ENCODE assay signal across 1 cellular context in the genomic region with DNA sequence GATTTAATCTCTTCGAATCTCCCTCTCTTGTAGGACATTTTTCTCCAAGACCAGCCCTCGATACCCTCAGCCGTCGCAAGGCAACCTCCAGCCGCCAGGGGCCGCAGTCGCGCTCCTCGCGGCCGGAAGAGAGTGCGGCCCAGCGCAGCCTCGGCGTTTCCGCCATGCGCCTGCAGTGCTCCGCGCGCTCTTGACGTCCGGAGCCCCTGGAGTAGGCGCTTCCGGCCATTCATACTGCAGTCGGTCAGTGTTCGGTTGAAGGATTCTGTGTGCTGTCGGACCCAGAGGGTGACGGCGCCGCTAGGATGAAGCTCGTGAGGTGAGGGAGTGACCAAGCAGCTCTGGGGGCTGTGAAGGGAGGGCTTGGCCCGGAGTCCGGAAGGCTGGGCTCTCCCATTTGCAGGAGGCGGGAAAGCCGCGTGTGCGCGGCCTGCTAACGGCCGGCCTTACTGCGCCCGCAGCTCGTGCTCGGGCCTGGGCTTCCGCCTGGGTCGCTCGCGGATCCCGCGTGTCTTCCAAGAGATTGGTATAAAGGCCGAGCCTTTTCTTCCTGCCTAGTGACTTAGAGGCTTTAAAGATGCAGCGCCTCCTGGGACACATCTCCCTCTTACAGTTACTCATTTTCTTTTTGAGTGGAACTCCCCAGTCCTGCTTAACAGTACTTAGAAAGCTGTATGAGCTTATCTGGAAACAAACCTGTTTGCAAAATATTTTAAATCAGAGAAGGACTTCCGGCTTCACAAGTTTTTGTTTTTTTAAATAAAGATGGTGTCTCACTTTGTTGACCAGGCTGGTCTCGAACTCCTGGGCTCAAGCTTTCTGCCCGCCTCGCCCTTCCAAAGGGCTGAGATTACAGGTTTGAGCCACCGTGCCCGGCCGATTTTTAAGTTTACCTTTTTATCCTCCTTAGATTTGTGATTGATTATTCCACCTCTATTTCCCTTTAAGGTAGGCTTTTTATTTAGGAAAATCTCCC.
TF ChIP-seq lines count a peak whose summit lies in the region.

A gene (plus strand): TSS at position 190 of the 976 bp plus-strand sequence. CDS start 116 bp downstream, at position 306.

TF ChIP-seq in HEK293, 187 proteins besides CTCF, POLR2A, EP300 and RAD21 (continued from another document and continues in another):
- TF ChIP-seq, protein P1, sequence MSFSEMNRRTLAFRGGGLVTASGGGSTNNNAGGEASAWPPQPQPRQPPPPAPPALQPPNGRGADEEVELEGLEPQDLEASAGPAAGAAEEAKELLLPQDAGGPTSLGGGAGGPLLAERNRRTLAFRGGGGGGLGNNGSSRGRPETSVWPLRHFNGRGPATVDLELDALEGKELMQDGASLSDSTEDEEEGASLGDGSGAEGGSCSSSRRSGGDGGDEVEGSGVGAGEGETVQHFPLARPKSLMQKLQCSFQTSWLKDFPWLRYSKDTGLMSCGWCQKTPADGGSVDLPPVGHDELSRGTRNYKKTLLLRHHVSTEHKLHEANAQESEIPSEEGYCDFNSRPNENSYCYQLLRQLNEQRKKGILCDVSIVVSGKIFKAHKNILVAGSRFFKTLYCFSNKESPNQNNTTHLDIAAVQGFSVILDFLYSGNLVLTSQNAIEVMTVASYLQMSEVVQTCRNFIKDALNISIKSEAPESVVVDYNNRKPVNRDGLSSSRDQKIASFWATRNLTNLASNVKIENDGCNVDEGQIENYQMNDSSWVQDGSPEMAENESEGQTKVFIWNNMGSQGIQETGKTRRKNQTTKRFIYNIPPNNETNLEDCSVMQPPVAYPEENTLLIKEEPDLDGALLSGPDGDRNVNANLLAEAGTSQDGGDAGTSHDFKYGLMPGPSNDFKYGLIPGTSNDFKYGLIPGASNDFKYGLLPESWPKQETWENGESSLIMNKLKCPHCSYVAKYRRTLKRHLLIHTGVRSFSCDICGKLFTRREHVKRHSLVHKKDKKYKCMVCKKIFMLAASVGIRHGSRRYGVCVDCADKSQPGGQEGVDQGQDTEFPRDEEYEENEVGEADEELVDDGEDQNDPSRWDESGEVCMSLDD (tag by site-specific recombination; IDR thresholded peaks at IDR 0.05) = no peak
- TF ChIP-seq, protein P2, sequence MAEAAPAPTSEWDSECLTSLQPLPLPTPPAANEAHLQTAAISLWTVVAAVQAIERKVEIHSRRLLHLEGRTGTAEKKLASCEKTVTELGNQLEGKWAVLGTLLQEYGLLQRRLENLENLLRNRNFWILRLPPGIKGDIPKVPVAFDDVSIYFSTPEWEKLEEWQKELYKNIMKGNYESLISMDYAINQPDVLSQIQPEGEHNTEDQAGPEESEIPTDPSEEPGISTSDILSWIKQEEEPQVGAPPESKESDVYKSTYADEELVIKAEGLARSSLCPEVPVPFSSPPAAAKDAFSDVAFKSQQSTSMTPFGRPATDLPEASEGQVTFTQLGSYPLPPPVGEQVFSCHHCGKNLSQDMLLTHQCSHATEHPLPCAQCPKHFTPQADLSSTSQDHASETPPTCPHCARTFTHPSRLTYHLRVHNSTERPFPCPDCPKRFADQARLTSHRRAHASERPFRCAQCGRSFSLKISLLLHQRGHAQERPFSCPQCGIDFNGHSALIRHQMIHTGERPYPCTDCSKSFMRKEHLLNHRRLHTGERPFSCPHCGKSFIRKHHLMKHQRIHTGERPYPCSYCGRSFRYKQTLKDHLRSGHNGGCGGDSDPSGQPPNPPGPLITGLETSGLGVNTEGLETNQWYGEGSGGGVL (tag by site-specific recombination; IDR thresholded peaks at IDR 0.05) = no peak; the same call in 1 of the 2 replicates
- TF ChIP-seq SP3 (tag by site-specific recombination; IDR thresholded peaks at IDR 0.05) (peak; percentile 68), ZNF223 (tag by site-specific recombination; IDR thresholded peaks at IDR 0.05) (no peak), ZNF473 (tag by site-specific recombination; IDR thresholded peaks at IDR 0.05) (no peak), ZNF37A (tag by site-specific recombination; IDR thresholded peaks at IDR 0.05) (no peak), ZFP3 (tag by site-specific recombination; IDR thresholded peaks at IDR 0.05; ENCODE audit: low read depth) (no peak), IKZF3 (tag by site-specific recombination; IDR thresholded peaks at IDR 0.05) (no peak), TCF7L2 (IDR thresholded peaks at IDR 0.05; ENCODE audit: borderline replicate concordance, low read depth, low read length) (no peak), ZFHX2 (tag by site-specific recombination; conservative IDR thresholded peaks at IDR 0.05) (no peak), ZNF423 (tag by site-specific recombination; IDR thresholded peaks at IDR 0.05) (no peak), ZNF184 (tag by site-specific recombination; IDR thresholded peaks at IDR 0.05) (no peak), ZNF174 (tag by site-specific recombination; IDR thresholded peaks at IDR 0.05) (0 out of 2 replicates have a peak, but pooled peaks have one; percentile 50), EGR2 (tag by site-specific recombination; IDR thresholded peaks at IDR 0.05; ENCODE audit: low read depth) (no peak), ZNF433 (tag by site-specific recombination; IDR thresholded peaks at IDR 0.05; ENCODE audit: low read depth) (no peak), ZNF830 (tag by site-specific recombination; IDR thresholded peaks at IDR 0.05; ENCODE audit: low read depth) (no peak), ZNF747 (tag by site-specific recombination; IDR thresholded peaks at IDR 0.05) (no peak), ZNF624 (tag by site-specific recombination; IDR thresholded peaks at IDR 0.05) (no peak), GLI2 (tag by site-specific recombination; IDR thresholded peaks at IDR 0.05; ENCODE audit: borderline replicate concordance, low read depth) (no peak), ZNF19 (tag by site-specific recombination; IDR thresholded peaks at IDR 0.05; ENCODE audit: low read depth) (no peak; the same call in 1 of the 2 replicates), ZNF501 (tag by site-specific recombination; IDR thresholded peaks at IDR 0.05) (peak; percentile 98), KLF7 (tag by site-specific recombination; IDR thresholded peaks at IDR 0.05; ENCODE audit: borderline replicate concordance) (no peak), ZNF155 (tag by site-specific recombination; IDR thresholded peaks at IDR 0.05) (no peak), ZNF350 (tag by site-specific recombination; IDR thresholded peaks at IDR 0.05) (0 out of 2 replicates have a peak, but pooled peaks have one; percentile 48), ZNF514 (tag by site-specific recombination; IDR thresholded peaks at IDR 0.05) (no peak), ZNF777 (tag by site-specific recombination; IDR thresholded peaks at IDR 0.05; ENCODE audit: borderline replicate concordance) (no peak), ZNF561 (tag by site-specific recombination; IDR thresholded peaks at IDR 0.05; ENCODE audit: borderline replicate concordance) (peak; percentile 78; the same call in 1 of the 2 replicates), ZNF335 (tag by site-specific recombination; conservative IDR thresholded peaks at IDR 0.05) (peak; percentile 76)
- TF ChIP-seq, protein P3, sequence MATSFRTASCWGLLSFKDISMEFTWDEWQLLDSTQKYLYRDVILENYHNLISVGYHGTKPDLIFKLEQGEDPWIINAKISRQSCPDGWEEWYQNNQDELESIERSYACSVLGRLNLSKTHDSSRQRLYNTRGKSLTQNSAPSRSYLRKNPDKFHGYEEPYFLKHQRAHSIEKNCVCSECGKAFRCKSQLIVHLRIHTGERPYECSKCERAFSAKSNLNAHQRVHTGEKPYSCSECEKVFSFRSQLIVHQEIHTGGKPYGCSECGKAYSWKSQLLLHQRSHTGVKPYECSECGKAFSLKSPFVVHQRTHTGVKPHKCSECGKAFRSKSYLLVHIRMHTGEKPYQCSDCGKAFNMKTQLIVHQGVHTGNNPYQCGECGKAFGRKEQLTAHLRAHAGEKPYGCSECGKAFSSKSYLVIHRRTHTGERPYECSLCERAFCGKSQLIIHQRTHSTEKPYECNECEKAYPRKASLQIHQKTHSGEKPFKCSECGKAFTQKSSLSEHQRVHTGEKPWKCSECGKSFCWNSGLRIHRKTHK (tag by site-specific recombination; IDR thresholded peaks at IDR 0.05) = no peak
- TF ChIP-seq, protein P4, sequence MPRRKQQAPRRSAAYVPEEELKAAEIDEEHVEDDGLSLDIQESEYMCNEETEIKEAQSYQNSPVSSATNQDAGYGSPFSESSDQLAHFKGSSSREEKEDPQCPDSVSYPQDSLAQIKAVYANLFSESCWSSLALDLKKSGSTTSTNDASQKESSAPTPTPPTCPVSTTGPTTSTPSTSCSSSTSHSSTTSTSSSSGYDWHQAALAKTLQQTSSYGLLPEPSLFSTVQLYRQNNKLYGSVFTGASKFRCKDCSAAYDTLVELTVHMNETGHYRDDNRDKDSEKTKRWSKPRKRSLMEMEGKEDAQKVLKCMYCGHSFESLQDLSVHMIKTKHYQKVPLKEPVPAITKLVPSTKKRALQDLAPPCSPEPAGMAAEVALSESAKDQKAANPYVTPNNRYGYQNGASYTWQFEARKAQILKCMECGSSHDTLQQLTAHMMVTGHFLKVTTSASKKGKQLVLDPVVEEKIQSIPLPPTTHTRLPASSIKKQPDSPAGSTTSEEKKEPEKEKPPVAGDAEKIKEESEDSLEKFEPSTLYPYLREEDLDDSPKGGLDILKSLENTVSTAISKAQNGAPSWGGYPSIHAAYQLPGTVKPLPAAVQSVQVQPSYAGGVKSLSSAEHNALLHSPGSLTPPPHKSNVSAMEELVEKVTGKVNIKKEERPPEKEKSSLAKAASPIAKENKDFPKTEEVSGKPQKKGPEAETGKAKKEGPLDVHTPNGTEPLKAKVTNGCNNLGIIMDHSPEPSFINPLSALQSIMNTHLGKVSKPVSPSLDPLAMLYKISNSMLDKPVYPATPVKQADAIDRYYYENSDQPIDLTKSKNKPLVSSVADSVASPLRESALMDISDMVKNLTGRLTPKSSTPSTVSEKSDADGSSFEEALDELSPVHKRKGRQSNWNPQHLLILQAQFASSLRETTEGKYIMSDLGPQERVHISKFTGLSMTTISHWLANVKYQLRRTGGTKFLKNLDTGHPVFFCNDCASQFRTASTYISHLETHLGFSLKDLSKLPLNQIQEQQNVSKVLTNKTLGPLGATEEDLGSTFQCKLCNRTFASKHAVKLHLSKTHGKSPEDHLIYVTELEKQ (tag by site-specific recombination; IDR thresholded peaks at IDR 0.05; ENCODE audit: borderline replicate concordance) = no peak
- TF ChIP-seq, protein P5, sequence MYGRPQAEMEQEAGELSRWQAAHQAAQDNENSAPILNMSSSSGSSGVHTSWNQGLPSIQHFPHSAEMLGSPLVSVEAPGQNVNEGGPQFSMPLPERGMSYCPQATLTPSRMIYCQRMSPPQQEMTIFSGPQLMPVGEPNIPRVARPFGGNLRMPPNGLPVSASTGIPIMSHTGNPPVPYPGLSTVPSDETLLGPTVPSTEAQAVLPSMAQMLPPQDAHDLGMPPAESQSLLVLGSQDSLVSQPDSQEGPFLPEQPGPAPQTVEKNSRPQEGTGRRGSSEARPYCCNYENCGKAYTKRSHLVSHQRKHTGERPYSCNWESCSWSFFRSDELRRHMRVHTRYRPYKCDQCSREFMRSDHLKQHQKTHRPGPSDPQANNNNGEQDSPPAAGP (tag by site-specific recombination; IDR thresholded peaks at IDR 0.05) = peak; percentile 34; the same call in 1 of the 2 replicates
- TF ChIP-seq, protein P6, sequence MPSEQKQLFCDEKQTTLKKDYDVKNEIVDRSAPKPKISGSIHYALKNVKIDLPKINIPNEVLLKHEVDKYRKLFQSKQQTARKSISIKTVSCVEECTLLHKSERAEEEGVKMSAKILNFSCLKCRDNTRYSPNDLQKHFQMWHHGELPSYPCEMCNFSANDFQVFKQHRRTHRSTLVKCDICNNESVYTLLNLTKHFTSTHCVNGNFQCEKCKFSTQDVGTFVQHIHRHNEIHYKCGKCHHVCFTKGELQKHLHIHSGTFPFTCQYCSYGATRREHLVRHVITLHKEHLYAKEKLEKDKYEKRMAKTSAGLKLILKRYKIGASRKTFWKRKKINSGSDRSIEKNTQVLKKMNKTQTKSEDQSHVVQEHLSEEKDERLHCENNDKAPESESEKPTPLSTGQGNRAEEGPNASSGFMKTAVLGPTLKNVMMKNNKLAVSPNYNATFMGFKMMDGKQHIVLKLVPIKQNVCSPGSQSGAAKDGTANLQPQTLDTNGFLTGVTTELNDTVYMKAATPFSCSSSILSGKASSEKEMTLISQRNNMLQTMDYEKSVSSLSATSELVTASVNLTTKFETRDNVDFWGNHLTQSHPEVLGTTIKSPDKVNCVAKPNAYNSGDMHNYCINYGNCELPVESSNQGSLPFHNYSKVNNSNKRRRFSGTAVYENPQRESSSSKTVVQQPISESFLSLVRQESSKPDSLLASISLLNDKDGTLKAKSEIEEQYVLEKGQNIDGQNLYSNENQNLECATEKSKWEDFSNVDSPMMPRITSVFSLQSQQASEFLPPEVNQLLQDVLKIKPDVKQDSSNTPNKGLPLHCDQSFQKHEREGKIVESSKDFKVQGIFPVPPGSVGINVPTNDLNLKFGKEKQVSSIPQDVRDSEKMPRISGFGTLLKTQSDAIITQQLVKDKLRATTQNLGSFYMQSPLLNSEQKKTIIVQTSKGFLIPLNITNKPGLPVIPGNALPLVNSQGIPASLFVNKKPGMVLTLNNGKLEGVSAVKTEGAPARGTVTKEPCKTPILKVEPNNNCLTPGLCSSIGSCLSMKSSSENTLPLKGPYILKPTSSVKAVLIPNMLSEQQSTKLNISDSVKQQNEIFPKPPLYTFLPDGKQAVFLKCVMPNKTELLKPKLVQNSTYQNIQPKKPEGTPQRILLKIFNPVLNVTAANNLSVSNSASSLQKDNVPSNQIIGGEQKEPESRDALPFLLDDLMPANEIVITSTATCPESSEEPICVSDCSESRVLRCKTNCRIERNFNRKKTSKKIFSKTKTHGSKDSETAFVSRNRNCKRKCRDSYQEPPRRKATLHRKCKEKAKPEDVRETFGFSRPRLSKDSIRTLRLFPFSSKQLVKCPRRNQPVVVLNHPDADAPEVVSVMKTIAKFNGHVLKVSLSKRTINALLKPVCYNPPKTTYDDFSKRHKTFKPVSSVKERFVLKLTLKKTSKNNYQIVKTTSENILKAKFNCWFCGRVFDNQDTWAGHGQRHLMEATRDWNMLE (tag by site-specific recombination; conservative IDR thresholded peaks at IDR 0.05; ENCODE audit: low read depth) = peak; percentile 98
- TF ChIP-seq, protein P7, sequence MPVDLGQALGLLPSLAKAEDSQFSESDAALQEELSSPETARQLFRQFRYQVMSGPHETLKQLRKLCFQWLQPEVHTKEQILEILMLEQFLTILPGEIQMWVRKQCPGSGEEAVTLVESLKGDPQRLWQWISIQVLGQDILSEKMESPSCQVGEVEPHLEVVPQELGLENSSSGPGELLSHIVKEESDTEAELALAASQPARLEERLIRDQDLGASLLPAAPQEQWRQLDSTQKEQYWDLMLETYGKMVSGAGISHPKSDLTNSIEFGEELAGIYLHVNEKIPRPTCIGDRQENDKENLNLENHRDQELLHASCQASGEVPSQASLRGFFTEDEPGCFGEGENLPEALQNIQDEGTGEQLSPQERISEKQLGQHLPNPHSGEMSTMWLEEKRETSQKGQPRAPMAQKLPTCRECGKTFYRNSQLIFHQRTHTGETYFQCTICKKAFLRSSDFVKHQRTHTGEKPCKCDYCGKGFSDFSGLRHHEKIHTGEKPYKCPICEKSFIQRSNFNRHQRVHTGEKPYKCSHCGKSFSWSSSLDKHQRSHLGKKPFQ (tag by site-specific recombination; IDR thresholded peaks at IDR 0.05) = 0 out of 2 replicates have a peak, but pooled peaks have one; percentile 52
- TF ChIP-seq, protein P8, sequence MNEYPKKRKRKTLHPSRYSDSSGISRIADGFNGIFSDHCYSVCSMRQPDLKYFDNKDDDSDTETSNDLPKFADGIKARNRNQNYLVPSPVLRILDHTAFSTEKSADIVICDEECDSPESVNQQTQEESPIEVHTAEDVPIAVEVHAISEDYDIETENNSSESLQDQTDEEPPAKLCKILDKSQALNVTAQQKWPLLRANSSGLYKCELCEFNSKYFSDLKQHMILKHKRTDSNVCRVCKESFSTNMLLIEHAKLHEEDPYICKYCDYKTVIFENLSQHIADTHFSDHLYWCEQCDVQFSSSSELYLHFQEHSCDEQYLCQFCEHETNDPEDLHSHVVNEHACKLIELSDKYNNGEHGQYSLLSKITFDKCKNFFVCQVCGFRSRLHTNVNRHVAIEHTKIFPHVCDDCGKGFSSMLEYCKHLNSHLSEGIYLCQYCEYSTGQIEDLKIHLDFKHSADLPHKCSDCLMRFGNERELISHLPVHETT (tag by site-specific recombination; IDR thresholded peaks at IDR 0.05) = peak; percentile 47; the same call in 1 of the 2 replicates
